ENCODE assay signal across 25 cellular contexts in genomic region chr5:11596185-11596584, GRCh38.
DNase-seq lines count a peak whose midpoint lies in the region; ATAC-seq, FAIRE-seq and TF ChIP-seq lines count a peak whose summit lies in the region.
"Had no signal": no experiment of that assay in that cellular context is flagged by ENCODE, and none has a peak within 500 bp of the region (broad histone marks: within the 10 kb centered on the region; RNA-seq: fewer than 3 reads in every experiment).

No MANE protein-coding gene starts in this region.

- no peaks in the 10 kb centered on the region for H3K23me2 ChIP-seq in H1 (ENCODE audit: low read depth, low read length)

- CTCF ChIA-PET in PC-3 (lab: Charles Lee): no interaction called here
- CTCF ChIA-PET in H1 (lab: Charles Lee; ENCODE audit: partially characterized antibody): no interaction called here

- H3K36me3 ChIP-seq in PC-3 (ENCODE audit: low read depth, low read length) (no peaks in the 10 kb centered on the region), H1 (ENCODE audit: control insufficient read depth in 2 of 4, insufficient read depth in 4 of 4, low read length in 3 of 4) (no peaks in the 10 kb centered on the region), vagina (no peaks in the 10 kb centered on the region)
- H3K36me3 ChIP-seq: heart right ventricle, transverse colon had no signal

- no peak overlapping the region for H2AK5ac ChIP-seq in H1 (ENCODE audit: low read depth, low read length)

- H3K27ac ChIP-seq in PC-3 (ENCODE audit: low read length): no peak overlapping the region
- no peak overlapping the region for H3K27ac ChIP-seq in H1 (ENCODE audit: low read depth, low read length)
- no peak overlapping the region for H3K27ac ChIP-seq in vagina
- H3K27ac ChIP-seq: 22Rv1, heart right ventricle, HL-60, transverse colon had no signal

- H2BK120ac ChIP-seq in H1 (replicated peaks; ENCODE audit: low read depth, low read length): no peak overlapping the region

- H3K4me1 ChIP-seq in PC-3 (ENCODE audit: insufficient read depth, low read length): 0 out of 2 replicates have a peak, but pooled peaks cover 4% of the 10 kb centered on the region
- peaks cover 0 to 2% (median under 1%) of the 10 kb centered on the region in 4 experiments; a peak in 1 of 7 replicates for H3K4me1 ChIP-seq in H1 (replicated peaks in 1 of 4; ENCODE audit: control insufficient read depth in 3 of 4, insufficient read depth in 4 of 4, low read length in 3 of 4)
- no peaks in the 10 kb centered on the region for H3K4me1 ChIP-seq in vagina
- H3K4me1 ChIP-seq: transverse colon had no signal

- no peak overlapping the region for H3K18ac ChIP-seq in H1 (ENCODE audit: extremely low read depth, low read length)

- FAIRE-seq in H1 (lab: Jason Lieb, UNC): no peak
- FAIRE-seq: colon, GM19239, H54, islet of Langerhans had no signal

- H3F3A ChIP-seq in PC-3 (ENCODE audit: low read length, unreplicated experiment): no peaks in the 10 kb centered on the region

- no peaks in the 10 kb centered on the region for H3K27me3 ChIP-seq in PC-3 (ENCODE audit: low read length)
- no peaks in the 10 kb centered on the region for H3K27me3 ChIP-seq in H1 (replicated peaks in 1 of 4; ENCODE audit: control insufficient read depth in 3 of 4, extremely low read depth in 1 of 4, insufficient read depth in 3 of 4, low read length in 3 of 4)
- H3K27me3 ChIP-seq in vagina: no peaks in the 10 kb centered on the region
- H3K27me3 ChIP-seq: heart right ventricle, transverse colon had no signal

- no peak overlapping the region for H4K5ac ChIP-seq in H1 (ENCODE audit: insufficient read length, low read depth, low read length)

- no TSS peak for BruUV-seq in PC-3 (replicated peaks; lab: Mats Ljungman, UMichigan)

- H3K4me2 ChIP-seq in PC-3 (ENCODE audit: low read length) (no peak overlapping the region), H1 (ENCODE audit: insufficient read depth in 1 of 2, low read depth in 2 of 2, low read length in 2 of 2) (no peak overlapping the region)

- H3K9me2 ChIP-seq in PC-3 (replicated peaks; ENCODE audit: low read length): no peaks in the 10 kb centered on the region

- POLR2A ChIA-PET in PC-3 (lab: Charles Lee; ENCODE audit: unreplicated experiment): no interaction called here
- POLR2A ChIA-PET in H1 (lab: Charles Lee; ENCODE audit: partially characterized antibody): no interaction called here

- H3K9me3 ChIP-seq in PC-3 (ENCODE audit: low read length): no peaks in the 10 kb centered on the region
- no peaks in the 10 kb centered on the region for H3K9me3 ChIP-seq in H1 (ENCODE audit: insufficient read depth in 2 of 2, low read depth in 1 of 2, low read length in 1 of 2)
- H3K9me3 ChIP-seq in vagina: no peaks in the 10 kb centered on the region
- H3K9me3 ChIP-seq: heart right ventricle, transverse colon had no signal

- intact Hi-C loops in PC-3 (cut with micrococcal nuclease) (no loop called here), vagina (cut with DNase I) (no loop called here)

- H2AFZ ChIP-seq in PC-3 (ENCODE audit: low read length): no peak overlapping the region
- no peak overlapping the region for H2AFZ ChIP-seq in H1 (ENCODE audit: low read length)

- H4K91ac ChIP-seq in H1 (replicated peaks; ENCODE audit: insufficient read length, low read length): no peak overlapping the region

- H2BK20ac ChIP-seq in H1 (ENCODE audit: low read length): no peak overlapping the region

- no peak overlapping the region for H2BK12ac ChIP-seq in H1 (ENCODE audit: low read depth, low read length)

- H2BK15ac ChIP-seq in H1 (ENCODE audit: low read length): no peak overlapping the region

- H4K8ac ChIP-seq in H1 (ENCODE audit: extremely low read depth, insufficient read depth, low read length): no peak overlapping the region

- no peak for TF ChIP-seq POLR2A in H1 (IDR thresholded peaks at IDR 0.05; ENCODE audit: control extremely low read depth in 1 of 2, low read depth in 2 of 2, low read length in 2 of 2)
- no peak for TF ChIP-seq POLR2A in vagina (IDR thresholded peaks at IDR 0.05)

- TF ChIP-seq CTCF in PC-3 (conservative IDR thresholded peaks at IDR 0.05; ENCODE audit: low read depth, low read length) (no peak), H1 (IDR thresholded peaks at IDR 0.05; ENCODE audit: control extremely low read depth in 1 of 3, insufficient read depth in 1 of 3, low read depth in 1 of 3, low read length in 3 of 3) (no peak), vagina (IDR thresholded peaks at IDR 0.05) (no peak)

- no peak overlapping the region for H3K9ac ChIP-seq in PC-3 (ENCODE audit: low read length)
- H3K9ac ChIP-seq in H1 (replicated peaks in 1 of 4; ENCODE audit: extremely low read depth in 1 of 4, low read depth in 3 of 4, low read length in 3 of 4): no peak overlapping the region

- no peaks in the 10 kb centered on the region for H3K79me1 ChIP-seq in H1 (ENCODE audit: low read depth, low read length)

- no peaks in the 10 kb centered on the region for H3K79me2 ChIP-seq in PC-3 (ENCODE audit: low read length)
- H3K79me2 ChIP-seq in H1 (ENCODE audit: control insufficient read depth in 1 of 2, insufficient read depth in 2 of 2, low read length in 2 of 2): no peaks in the 10 kb centered on the region

- peak; percentile 51; the same call in 1 of the 2 replicates for ATAC-seq in PC-3
- ATAC-seq: heart right ventricle; naive thymus-derived CD4-positive, alpha-beta T cell had no signal

- H4K20me1 ChIP-seq in PC-3 (ENCODE audit: low read length) (no peaks in the 10 kb centered on the region), H1 (replicated peaks in 1 of 2; ENCODE audit: control insufficient read depth in 1 of 2, insufficient read depth in 2 of 2, low read length in 2 of 2) (no peaks in the 10 kb centered on the region)

- no peak overlapping the region for H3K14ac ChIP-seq in H1 (ENCODE audit: insufficient read length)

- no peak overlapping the region for H2BK5ac ChIP-seq in H1 (ENCODE audit: low read depth, low read length)

- TF ChIP-seq EP300 in H1 (IDR thresholded peaks at IDR 0.05; ENCODE audit: borderline replicate concordance in 1 of 2, low read depth in 2 of 2, low read length in 2 of 2): no peak

- H3K4me3 ChIP-seq in PC-3 (ENCODE audit: low read length) (no peak overlapping the region), H1 (ENCODE audit: extremely low read depth in 1 of 4, insufficient read depth in 2 of 4, low read depth in 3 of 4, low read length in 4 of 4) (no peak overlapping the region), vagina (no peak overlapping the region)
- H3K4me3 ChIP-seq: heart right ventricle, transverse colon had no signal

- no peak overlapping the region for H3K23ac ChIP-seq in H1 (ENCODE audit: insufficient read length)

- no peak for TF ChIP-seq RAD21 in H1 (IDR thresholded peaks at IDR 0.05 in 1 of 2, conservative IDR thresholded peaks at IDR 0.05 in 1 of 2; ENCODE audit: low read depth in 2 of 2, low read length in 2 of 2)

- no peak overlapping the region for H3K4ac ChIP-seq in H1 (replicated peaks; ENCODE audit: insufficient read length, low read depth, low read length)

- 86% methylated on average over 1 of the region's 1 CpG; no CpG with 5 or more reads in 1 of the 2 experiments for WGBS in H1 (ENCODE audit: extremely low coverage in 1 of 2, insufficient coverage in 1 of 2, insufficient read length in 1 of 2, insufficient replicate concordance in 2 of 2, low coverage in 1 of 2, low lambda C conversion rate in 2 of 2, missing lambda C conversion rate in 1 of 2), 2 experiments

- no peak overlapping the region for H3K56ac ChIP-seq in H1 (replicated peaks; ENCODE audit: insufficient read length, low read depth, low read length)

- DNase-seq in DMS 273 (lab: John Stamatoyannopoulos, UW; ENCODE audit: unreplicated experiment) (peak; percentile 4), DMS 273 treated with DMSO at 0.1 percent for 48 hours (lab: John Stamatoyannopoulos, UW) (no peak), PC-3 (peak; percentile 14), H1 (ENCODE audit: low read depth in 1 of 2, low spot score in 2 of 2) (no peak), putamen (ENCODE audit: low spot score) (peak; percentile 60), AG20443 (ENCODE audit: low spot score) (no peak), vagina (ENCODE audit: extremely low spot score in 2 of 2) (no peak)
- DNase-seq in stimulated activated CD4-positive, alpha-beta T cell treated with anti-CD3 and anti-CD28 coated beads, Interleukin-4, amount 100 ng/mL, for 4 hours: no peak
- DNase-seq: activated CD4-positive, alpha-beta T cell treated with anti-CD3 and anti-CD28 coated beads, Interleukin-2, amount 10 ng/mL, durations not matched to agents 7 days and 5 days; activated CD8-positive, alpha-beta memory T cell treated with anti-CD3 and anti-CD28 coated beads, Interleukin-2, amount 50 U/mL, for 48 hours; activated gamma-delta T cell treated with Interleukin-2 at 50 U/mL for 16 hours; amniotic stem cell; GDM1; heart right ventricle; naive thymus-derived CD4-positive, alpha-beta T cell; NCI-H187 treated with DMSO at 0.1 percent for 48 hours; NCI-H510A; stimulated activated naive CD4-positive, alpha-beta T cell; transverse colon had no signal

TF ChIP-seq in H1, 55 proteins besides CTCF, POLR2A, EP300 and RAD21:
- TF ChIP-seq MAFK (IDR thresholded peaks at IDR 0.05; ENCODE audit: low read depth, low read length) (peak; percentile 26; the same call in 1 of the 2 replicates), ATF3 (IDR thresholded peaks at IDR 0.05; ENCODE audit: insufficient read depth, low read depth, low read length) (no peak), CHD2 (IDR thresholded peaks at IDR 0.05; ENCODE audit: low read length) (no peak), CBX5 (IDR thresholded peaks at IDR 0.05; ENCODE audit: low read depth, low read length) (no peak), GTF2F1 (IDR thresholded peaks at IDR 0.05; ENCODE audit: borderline replicate concordance, low read depth, low read length) (no peak), TBP (IDR thresholded peaks at IDR 0.05; ENCODE audit: low read depth, low read length) (no peak), SP2 (IDR thresholded peaks at IDR 0.05; ENCODE audit: low read length) (no peak), TCF12 (IDR thresholded peaks at IDR 0.05; ENCODE audit: low read depth, low read length) (no peak)

Comparison
In these comparisons a context has a peak if more than half of its experiments do, and no peak if none do; other contexts are left out.
1. DNase-seq: peak in DMS 273 (single experiment), PC-3 (single experiment) and putamen (single experiment); none in DMS 273 treated with DMSO at 0.1 percent for 48 hours (single experiment), H1 (0 of 2), AG20443 (single experiment), vagina (0 of 2) and stimulated activated CD4-positive, alpha-beta T cell treated with anti-CD3 and anti-CD28 coated beads, Interleukin-4, amount 100 ng/mL, for 4 hours (0 of 2).